8 cellular contexts compared by ENCODE assay signal in genomic region chr2:101308432-101309210, GRCh38. TPM values are rescaled to one million over a fixed set of nuclear protein-coding genes. Genes with fewer than 3 reads are reported as not detected.
A peak's percentile ranks its signal among the peaks of the same experiment; 100 is the strongest.
DNase-seq lines count a peak whose midpoint lies in the region; ATAC-seq and TF ChIP-seq lines count a peak whose summit lies in the region.

Gene RNF149 (minus strand): TSS chr2:101308701. CDS start chr2:101308588, 113 bp downstream.

- ATAC-seq in HG03432 (IDR thresholded peaks at IDR 0.05; ENCODE audit: unreplicated experiment) = peak; percentile 67

- TF ChIP-seq POLR2A in GM19193 (IDR thresholded peaks at IDR 0.05; ENCODE audit: extremely low read depth, insufficient read depth, insufficient read length) = peak; percentile 87

- DNase-seq in Ammon's horn (ENCODE audit: low spot score) = peak; percentile 93
- DNase-seq in NCI-H510A (lab: John Stamatoyannopoulos, UW) = peak; percentile 33
- peak; percentile 89 for DNase-seq in activated CD4-positive, alpha-beta T cell treated with anti-CD3 and anti-CD28 coated beads for 1 hour
- DNase-seq in cerebellum (ENCODE audit: low spot score) = peak; percentile 96
- DNase-seq in kidney tubule cell (ENCODE audit: low spot score) = peak; percentile 92
- peak; percentile 80 to 90 (median 85) for DNase-seq in stimulated activated CD4-positive, alpha-beta T cell treated with anti-CD3 and anti-CD28 coated beads, Interleukin-1b, Interleukin-23, amount 100 ng/mL, for 24 hours (ENCODE audit: low read depth in 4 of 4, low spot score in 1 of 4)

RNA-seq across cellular contexts. Expression of gene RNF149, which starts in this region (rescaled TPM):
- total RNA-seq in cerebellum = 69.5 TPM

Comparison
In these comparisons a context has a peak if more than half of its experiments do, and no peak if none do; other contexts are left out.
1. Peak in every context shown above with its lines: DNase-seq and ATAC-seq.
2. DNase-seq: peak in every context shown above with its lines; median percentile 96 in cerebellum; 93 in Ammon's horn; 92 in kidney tubule cell; 89 in activated CD4-positive, alpha-beta T cell treated with anti-CD3 and anti-CD28 coated beads for 1 hour; 85 in stimulated activated CD4-positive, alpha-beta T cell treated with anti-CD3 and anti-CD28 coated beads, Interleukin-1b, Interleukin-23, amount 100 ng/mL, for 24 hours; 33 in NCI-H510A.